ENCODE assay signal across 20 cellular contexts in the genomic region with DNA sequence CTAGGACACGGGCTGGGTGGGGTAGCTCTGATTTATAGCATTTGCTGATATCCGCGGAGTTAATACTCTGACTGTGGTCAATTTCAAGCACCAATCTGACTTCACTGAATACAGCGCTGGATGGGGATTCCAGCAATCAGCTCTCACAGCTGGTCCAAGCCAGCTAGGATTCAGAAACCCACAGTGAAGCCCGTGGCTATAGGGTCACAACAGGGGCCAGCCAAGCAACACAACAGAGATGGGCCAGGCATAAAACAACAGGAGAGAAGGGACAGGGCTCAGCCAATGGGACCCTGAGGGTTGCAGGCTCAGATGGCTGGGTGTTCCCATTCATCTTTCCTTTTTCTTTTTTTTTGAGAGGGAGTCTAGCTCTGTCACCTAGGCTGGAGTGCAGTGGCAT. TPM values are rescaled to one million over a fixed set of nuclear protein-coding genes. Genes with fewer than 3 reads are reported as not detected.
DNase-seq lines count a peak whose midpoint lies in the region; ATAC-seq and TF ChIP-seq lines count a peak whose summit lies in the region.
"Had no signal": no experiment of that assay in that cellular context is flagged by ENCODE, and none has a peak within 500 bp of the region (broad histone marks: within the 10 kb centered on the region; RNA-seq: fewer than 3 reads in every experiment).

No MANE protein-coding gene starts in this region.

- TF ChIP-seq CTCF in C4-2B (conservative IDR thresholded peaks at IDR 0.05) (no peak), HEK293 (tag by site-specific recombination; IDR thresholded peaks at IDR 0.05) (no peak), brain microvascular endothelial cell (IDR thresholded peaks at IDR 0.05; ENCODE audit: low read depth, low read length, missing control alignments) (no peak), upper lobe of left lung (IDR thresholded peaks at IDR 0.05) (no peak)

- H3K27me3 ChIP-seq in brain microvascular endothelial cell (replicated peaks) (no peaks in the 10 kb centered on the region), upper lobe of left lung (no peaks in the 10 kb centered on the region)
- H3K27me3 ChIP-seq: neural progenitor cell had no signal

- peak; percentile 14 for DNase-seq in brain microvascular endothelial cell
- DNase-seq in naive thymus-derived CD8-positive, alpha-beta T cell: no peak
- no peak for DNase-seq in stimulated activated CD4-positive, alpha-beta T cell treated with anti-CD3 and anti-CD28 coated beads, Interleukin-4, amount 100 ng/mL, for 24 hours
- DNase-seq in NCI-H526 (lab: John Stamatoyannopoulos, UW): no peak
- no peak for DNase-seq in upper lobe of left lung
- DNase-seq: activated CD4-positive, alpha-beta T cell treated with anti-CD3 and anti-CD28 coated beads for 1 hour; activated CD8-positive, alpha-beta memory T cell treated with anti-CD3 and anti-CD28 coated beads, Interleukin-2, amount 50 U/mL, for 48 hours; Caco-2; effector memory CD4-positive, alpha-beta T cell; hypothalamus; kidney glomerular epithelial cell; mesendoderm; NCI-H187 had no signal

- H3K9me3 ChIP-seq in HEK293 (ENCODE audit: control insufficient read depth, insufficient read depth, low read depth, low read length) (no peaks in the 10 kb centered on the region), upper lobe of left lung (no peaks in the 10 kb centered on the region)
- H3K9me3 ChIP-seq: Caco-2 had no signal

- ATAC-seq in naive thymus-derived CD8-positive, alpha-beta T cell: no peak
- ATAC-seq in HG02884 (IDR thresholded peaks at IDR 0.05; ENCODE audit: unreplicated experiment): no peak
- ATAC-seq in upper lobe of left lung (ENCODE audit: low FRiP score in 2 of 2): no peak

- H3K27ac Mint-ChIP-seq in naive thymus-derived CD8-positive, alpha-beta T cell: peak overlapping the region; percentile 81 to 97 (median 92)
- H3K27ac Mint-ChIP-seq: neural progenitor cell had no signal

- no peak for TF ChIP-seq EP300 in upper lobe of left lung (IDR thresholded peaks at IDR 0.05)

- peaks cover 0 to 19% (median 0%) of the 10 kb centered on the region in 3 donors for H3K36me3 Mint-ChIP-seq in naive thymus-derived CD8-positive, alpha-beta T cell

- peak overlapping the region; percentile 51 for H3K27ac ChIP-seq in C4-2B
- no peak overlapping the region for H3K27ac ChIP-seq in HEK293 (ENCODE audit: extremely low read depth, low read depth, low read length)
- no peak overlapping the region for H3K27ac ChIP-seq in brain microvascular endothelial cell
- no peak overlapping the region for H3K27ac ChIP-seq in upper lobe of left lung
- H3K27ac ChIP-seq: neural progenitor cell had no signal

- no peaks in the 10 kb centered on the region for H3K27me3 Mint-ChIP-seq in naive thymus-derived CD8-positive, alpha-beta T cell

- peak overlapping the region in 1 of 10 donors; percentile 33 for H3K4me3 Mint-ChIP-seq in naive thymus-derived CD8-positive, alpha-beta T cell
- H3K4me3 Mint-ChIP-seq: neural progenitor cell; T-helper 1 cell treated with Interleukin-12 subunit alpha and Interleukin-12 subunit beta and Interleukin-4 antibody, amounts not matched to agents 30 μg/mL and 1 μg/mL, for 36 hours had no signal

- no peak for TF ChIP-seq POLR2A in upper lobe of left lung (IDR thresholded peaks at IDR 0.05)

- no peak overlapping the region for H3K4me3 ChIP-seq in HEK293 (ENCODE audit: low read depth, low read length)
- H3K4me3 ChIP-seq in brain microvascular endothelial cell (ENCODE audit: low read depth, low read length): no peak overlapping the region
- no peak overlapping the region for H3K4me3 ChIP-seq in upper lobe of left lung
- H3K4me3 ChIP-seq: neural progenitor cell had no signal

- no peaks in the 10 kb centered on the region for H3K9me3 Mint-ChIP-seq in naive thymus-derived CD8-positive, alpha-beta T cell
- H3K9me3 Mint-ChIP-seq: neural progenitor cell; T-helper 1 cell treated with Interleukin-12 subunit alpha and Interleukin-12 subunit beta and Interleukin-4 antibody, amounts not matched to agents 30 μg/mL and 1 μg/mL, for 36 hours had no signal

- H3K4me1 ChIP-seq in HEK293 (ENCODE audit: control insufficient read depth, insufficient read depth, low read length) (no peaks in the 10 kb centered on the region), upper lobe of left lung (peaks cover 0 to 8% (median 0%) of the 10 kb centered on the region in 4 donors)
- H3K4me1 ChIP-seq: Caco-2 had no signal

- peaks cover 29 to 41% (median 34%) of the 10 kb centered on the region in 4 donors for H3K4me1 Mint-ChIP-seq in naive thymus-derived CD8-positive, alpha-beta T cell

- in situ Hi-C loops in brain microvascular endothelial cell (cut with HindIII; ENCODE audit: low pct_ligation_motif_present, low sequenced_read_pairs): no loop called here

- WGBS in upper lobe of left lung, 2 donors: 79% methylated on average over 5 of the region's 5 CpGs

- POLR2A ChIA-PET in HEK293 (lab: Yijun Ruan, JAX): no interaction called here
- POLR2A ChIA-PET in naive thymus-derived CD8-positive, alpha-beta T cell (lab: Charles Lee): interaction anchor here (1.0 to 32.7 kb wide), 2 partner anchors 16 to 24 kb away, joined by 3 to 1300 read pairs; a partner anchor contains a TSS

- CTCF ChIA-PET in HEK293 (lab: Yijun Ruan, JAX): interaction anchor here (0.6 to 7.1 kb wide), 8 partner anchors 10 to 441 kb away, joined by 3 to 65 read pairs (median 4); no protein-coding TSS in a partner anchor

- H3K36me3 ChIP-seq in HEK293 (ENCODE audit: control insufficient read depth in 2 of 2, insufficient read depth in 1 of 2, low read length in 2 of 2): peaks cover 0 to 21% of the 10 kb centered on the region in 2 experiments; a peak in 2 of 3 replicates
- peaks cover 17% of the 10 kb centered on the region for H3K36me3 ChIP-seq in brain microvascular endothelial cell (replicated peaks)
- H3K36me3 ChIP-seq in upper lobe of left lung: peaks cover 4 to 21% (median 18%) of the 10 kb centered on the region in 4 donors
- H3K36me3 ChIP-seq: neural progenitor cell had no signal

TF ChIP-seq in HEK293, 187 proteins besides CTCF, POLR2A, EP300 and RAD21 (continues in another document):
- TF ChIP-seq, protein P1, sequence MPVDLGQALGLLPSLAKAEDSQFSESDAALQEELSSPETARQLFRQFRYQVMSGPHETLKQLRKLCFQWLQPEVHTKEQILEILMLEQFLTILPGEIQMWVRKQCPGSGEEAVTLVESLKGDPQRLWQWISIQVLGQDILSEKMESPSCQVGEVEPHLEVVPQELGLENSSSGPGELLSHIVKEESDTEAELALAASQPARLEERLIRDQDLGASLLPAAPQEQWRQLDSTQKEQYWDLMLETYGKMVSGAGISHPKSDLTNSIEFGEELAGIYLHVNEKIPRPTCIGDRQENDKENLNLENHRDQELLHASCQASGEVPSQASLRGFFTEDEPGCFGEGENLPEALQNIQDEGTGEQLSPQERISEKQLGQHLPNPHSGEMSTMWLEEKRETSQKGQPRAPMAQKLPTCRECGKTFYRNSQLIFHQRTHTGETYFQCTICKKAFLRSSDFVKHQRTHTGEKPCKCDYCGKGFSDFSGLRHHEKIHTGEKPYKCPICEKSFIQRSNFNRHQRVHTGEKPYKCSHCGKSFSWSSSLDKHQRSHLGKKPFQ (tag by site-specific recombination; IDR thresholded peaks at IDR 0.05): no peak
- TF ChIP-seq ZNF175 (tag by site-specific recombination; IDR thresholded peaks at IDR 0.05) (no peak), ZIC2 (tag by site-specific recombination; IDR thresholded peaks at IDR 0.05) (peak; percentile 69), ZNF596 (tag by site-specific recombination; IDR thresholded peaks at IDR 0.05) (no peak)
- TF ChIP-seq, protein P2, sequence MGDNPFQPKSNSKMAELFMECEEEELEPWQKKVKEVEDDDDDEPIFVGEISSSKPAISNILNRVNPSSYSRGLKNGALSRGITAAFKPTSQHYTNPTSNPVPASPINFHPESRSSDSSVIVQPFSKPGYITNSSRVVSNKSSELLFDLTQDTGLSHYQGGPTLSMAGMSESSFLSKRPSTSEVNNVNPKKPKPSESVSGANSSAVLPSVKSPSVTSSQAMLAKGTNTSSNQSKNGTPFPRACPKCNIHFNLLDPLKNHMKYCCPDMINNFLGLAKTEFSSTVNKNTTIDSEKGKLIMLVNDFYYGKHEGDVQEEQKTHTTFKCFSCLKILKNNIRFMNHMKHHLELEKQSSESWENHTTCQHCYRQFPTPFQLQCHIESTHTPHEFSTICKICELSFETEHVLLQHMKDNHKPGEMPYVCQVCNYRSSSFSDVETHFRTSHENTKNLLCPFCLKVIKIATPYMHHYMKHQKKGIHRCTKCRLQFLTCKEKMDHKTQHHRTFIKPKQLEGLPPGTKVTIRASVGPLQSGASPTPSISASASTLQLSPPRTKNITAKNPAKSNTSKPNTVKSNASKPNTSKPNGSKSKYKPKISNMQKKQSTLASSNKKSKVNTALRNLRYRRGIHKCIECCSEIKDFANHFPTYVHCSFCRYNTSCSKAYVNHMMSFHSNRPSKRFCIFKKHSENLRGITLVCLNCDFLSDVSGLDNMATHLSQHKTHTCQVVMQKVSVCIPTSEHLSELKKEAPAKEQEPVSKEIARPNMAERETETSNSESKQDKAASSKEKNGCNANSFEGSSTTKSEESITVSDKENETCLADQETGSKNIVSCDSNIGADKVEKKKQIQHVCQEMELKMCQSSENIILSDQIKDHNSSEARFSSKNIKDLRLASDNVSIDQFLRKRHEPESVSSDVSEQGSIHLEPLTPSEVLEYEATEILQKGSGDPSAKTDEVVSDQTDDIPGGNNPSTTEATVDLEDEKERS (tag by site-specific recombination; IDR thresholded peaks at IDR 0.05): no peak

RNA-seq across cellular contexts. Expression of a gene that starts 5.3 kb away (rescaled TPM):
- total RNA-seq in naive thymus-derived CD8-positive, alpha-beta T cell: under 1 TPM; 0.57 to 0.80 TPM
- not detected for polyA plus RNA-seq in naive thymus-derived CD8-positive, alpha-beta T cell
- total RNA-seq in upper lobe of left lung: 1 to 10 TPM in 1 of 6 donors, not detected in 5; 1.0 TPM
- total RNA-seq: Caco-2, HT-29 had no signal

RNA-seq across cellular contexts. Expression of a gene that starts 19.1 kb away (rescaled TPM):
- total RNA-seq in naive thymus-derived CD8-positive, alpha-beta T cell: under 1 TPM; 0.39 to 0.44 TPM
- polyA plus RNA-seq in naive thymus-derived CD8-positive, alpha-beta T cell: not detected
- not detected for total RNA-seq in upper lobe of left lung
- total RNA-seq: Caco-2 had no signal

RNA-seq across cellular contexts. Expression of a gene that starts 25.4 kb away (rescaled TPM):
- 100 to 1,000 TPM; 220 TPM for total RNA-seq in naive thymus-derived CD8-positive, alpha-beta T cell
- polyA plus RNA-seq in naive thymus-derived CD8-positive, alpha-beta T cell: 100 to 1,000 TPM in 1 of 3 donors, 10 to 100 TPM in 2; 70.8 to 124 (median 79.8) TPM
- total RNA-seq in upper lobe of left lung: 100 to 1,000 TPM in 1 of 6 donors, 10 to 100 TPM in 5; 32.7 to 104 (median 64.8) TPM

RNA-seq across cellular contexts. Expression of a gene that starts 35.7 kb away (rescaled TPM):
- 10 to 100 TPM; 82.8 to 83.6 TPM for total RNA-seq in naive thymus-derived CD8-positive, alpha-beta T cell
- 10 to 100 TPM; 16.3 to 32.2 (median 16.6) TPM for polyA plus RNA-seq in naive thymus-derived CD8-positive, alpha-beta T cell
- total RNA-seq in upper lobe of left lung: 100 to 1,000 TPM in 1 of 6 donors, 10 to 100 TPM in 5; 40.6 to 158 (median 65.0) TPM

RNA-seq across cellular contexts. Expression of a gene that starts 58.7 kb away (rescaled TPM):
- not detected for total RNA-seq in naive thymus-derived CD8-positive, alpha-beta T cell
- not detected for polyA plus RNA-seq in naive thymus-derived CD8-positive, alpha-beta T cell
- under 1 TPM in 2 of 6 donors, not detected in 4; 0.15 to 0.80 TPM for total RNA-seq in upper lobe of left lung
- total RNA-seq: Caco-2, cardiac septum, HT-29 had no signal
